ENCODE assay signal across 8 cellular contexts in genomic region chr19:56951672-56952071, GRCh38.
"Had no signal": no experiment of that assay in that cellular context is flagged by ENCODE, and none has a peak within 500 bp of the region (broad histone marks: within the 10 kb centered on the region; RNA-seq: fewer than 3 reads in every experiment).

No MANE protein-coding gene starts in this region.

- FAIRE-seq: G401.6, GM12878, GM12891, GM12892, GM18507, GM19239 had no signal

- DNase-seq: GDM1, GF-D8 had no signal

- ATAC-seq: GM12878 had no signal

- H3K4me3 ChIP-seq: GM12878 had no signal
